ENCODE assay signal across 16 cellular contexts in genomic region chr5:92916036-92916435, GRCh38.
A peak's percentile ranks its signal among the peaks of the same experiment; 100 is the strongest.
DNase-seq lines count a peak whose midpoint lies in the region; ATAC-seq and TF ChIP-seq lines count a peak whose summit lies in the region.
"Had no signal": no experiment of that assay in that cellular context is flagged by ENCODE, and none has a peak within 500 bp of the region (broad histone marks: within the 10 kb centered on the region; RNA-seq: fewer than 3 reads in every experiment).

No MANE protein-coding gene starts in this region.

- no peaks in the 10 kb centered on the region for H3K9me3 ChIP-seq in SK-N-SH
- H3K9me3 ChIP-seq in tibial nerve = no peaks in the 10 kb centered on the region

- no peak overlapping the region for H3K9ac ChIP-seq in SK-N-SH

- no peaks in the 10 kb centered on the region for H3K9me2 ChIP-seq in SK-N-SH

- H3K36me3 ChIP-seq in SK-N-SH (replicated peaks in 1 of 2; ENCODE audit: control insufficient read depth in 1 of 2, insufficient read depth in 2 of 2, low read length in 1 of 2) = no peaks in the 10 kb centered on the region
- no peaks in the 10 kb centered on the region for H3K36me3 ChIP-seq in tibial nerve

- H3K4me2 ChIP-seq in SK-N-SH = no peak overlapping the region

- no peaks in the 10 kb centered on the region; a peak in 1 of 4 replicates for H3K4me1 ChIP-seq in SK-N-SH (ENCODE audit: control insufficient read depth in 1 of 2, insufficient read depth in 2 of 2, low read depth in 1 of 2, low read length in 1 of 2)
- H3K4me1 ChIP-seq in tibial nerve = peaks cover 0 to 14% (median 0%) of the 10 kb centered on the region in 4 donors

- TF ChIP-seq RAD21 in SK-N-SH (IDR thresholded peaks at IDR 0.05; ENCODE audit: low read length) = peak; percentile 63

- 74% methylated on average over 3 of the region's 3 CpGs for WGBS in SK-N-SH (ENCODE audit: low lambda C conversion rate)
- WGBS in tibial nerve, 2 donors = 34 to 36% methylated on average over 3 of the region's 3 CpGs

- peak; percentile 41 for TF ChIP-seq CTCF in SK-N-SH (IDR thresholded peaks at IDR 0.05)
- TF ChIP-seq CTCF in astrocyte of the spinal cord (IDR thresholded peaks at IDR 0.05; ENCODE audit: low read depth, low read length) = peak; percentile 25
- TF ChIP-seq CTCF in tibial nerve (IDR thresholded peaks at IDR 0.05) = peak in 4 of 5 experiments; percentile 14 to 20 (median 18)

- CTCF ChIA-PET in SK-N-SH (lab: Yijun Ruan, JAX) = interaction anchor here (1.0 to 1.2 kb wide), 3 partner anchors 12 to 705 kb away, joined by 3 to 5 read pairs (median 3); no protein-coding TSS in a partner anchor

- H3K27ac ChIP-seq in SK-N-SH (ENCODE audit: low read depth in 2 of 2, low read length in 1 of 2) (no peak overlapping the region), tibial nerve (no peak overlapping the region)
- H3K27ac ChIP-seq: epithelial cell of prostate had no signal

- DNase-seq in SK-N-SH (no peak), astrocyte of the spinal cord (ENCODE audit: low read depth, low spot score) (peak; percentile 38), inferior parietal cortex (ENCODE audit: extremely low spot score) (peak; percentile 24), tibial nerve (ENCODE audit: low spot score in 2 of 2) (no peak), A172 (ENCODE audit: low spot score) (no peak)
- DNase-seq: ACHN; activated CD4-positive, alpha-beta memory T cell treated with anti-CD3 and anti-CD28 coated beads, Interleukin-2, amount 10 ng/mL, durations not matched to agents 7 days and 5 days; activated naive CD4-positive, alpha-beta T cell treated with anti-CD3 and anti-CD28 coated beads for 36 hours; NCI-H1092; occipital lobe; stimulated activated CD4-positive, alpha-beta T cell treated with anti-CD3 and anti-CD28 coated beads, Interleukin-2, amount 100 ng/mL, for 24 hours; stimulated activated naive CD8-positive, alpha-beta T cell treated with anti-CD3 and anti-CD28 coated beads, Interleukin-15, Interleukin-2, amounts not matched to agents 100 U/mL and 50 U/mL, for 24 hours had no signal

- ATAC-seq in SK-N-SH treated with all-trans-retinoic acid at 6 μM for 48 hours (no peak), HG03342 (IDR thresholded peaks at IDR 0.05; ENCODE audit: unreplicated experiment) (no peak), GM21447 (IDR thresholded peaks at IDR 0.05; ENCODE audit: unreplicated experiment) (no peak)
- ATAC-seq: stimulated activated naive CD8-positive, alpha-beta T cell treated with anti-CD3 and anti-CD28 coated beads, Interleukin-15, Interleukin-2, amounts not matched to agents 100 U/mL and 50 U/mL, for 24 hours had no signal

- no peaks in the 10 kb centered on the region for H3F3A ChIP-seq in SK-N-SH (replicated peaks; ENCODE audit: insufficient read depth)

- H3K27me3 ChIP-seq in SK-N-SH (ENCODE audit: insufficient read depth) (no peaks in the 10 kb centered on the region), tibial nerve (no peaks in the 10 kb centered on the region)

- POLR2A ChIA-PET in SK-N-SH (lab: Yijun Ruan, JAX) = no interaction called here

- in situ Hi-C loops in astrocyte of the spinal cord (cut with HindIII; ENCODE audit: low sequenced_read_pairs) = no loop called here

- H4K20me1 ChIP-seq in SK-N-SH (ENCODE audit: insufficient read depth) = no peaks in the 10 kb centered on the region

- no peak overlapping the region for H2AFZ ChIP-seq in SK-N-SH (ENCODE audit: low read depth)

- H3K79me2 ChIP-seq in SK-N-SH (ENCODE audit: insufficient read depth) = no peaks in the 10 kb centered on the region

- H3K4me3 ChIP-seq in SK-N-SH (ENCODE audit: low read depth in 2 of 2, low read length in 1 of 2) = no peak overlapping the region
- H3K4me3 ChIP-seq in astrocyte of the spinal cord (ENCODE audit: low read depth, low read length) = no peak overlapping the region
- no peak overlapping the region for H3K4me3 ChIP-seq in tibial nerve

- TF ChIP-seq EP300 in SK-N-SH (IDR thresholded peaks at IDR 0.05; ENCODE audit: borderline replicate concordance in 1 of 2, low read depth in 1 of 2, low read length in 1 of 2) = no peak
- no peak for TF ChIP-seq EP300 in tibial nerve (IDR thresholded peaks at IDR 0.05)

- no peak for TF ChIP-seq POLR2A in tibial nerve (IDR thresholded peaks at IDR 0.05)

TF ChIP-seq in SK-N-SH, 30 proteins besides CTCF, POLR2A, EP300 and RAD21:
- TF ChIP-seq SMC3 (IDR thresholded peaks at IDR 0.05; ENCODE audit: low read depth, low read length) = peak; percentile 36; the same call in 1 of the 2 replicates
- no peak for TF ChIP-seq CHD2 (IDR thresholded peaks at IDR 0.05; ENCODE audit: low read length, partially characterized antibody)
- TF ChIP-seq USF1 (IDR thresholded peaks at IDR 0.05; ENCODE audit: borderline replicate concordance, low read depth) = no peak
- TF ChIP-seq JUND (IDR thresholded peaks at IDR 0.05) = no peak
TF ChIP-seq in SK-N-SH: peak in this region for 1.

TF ChIP-seq in SK-N-SH treated with all-trans-retinoic acid at 6 μM for 48 hours, 23 proteins besides CTCF, POLR2A, EP300 and RAD21:
- TF ChIP-seq PATZ1 (CRISPR knock-in tag; IDR thresholded peaks at IDR 0.05; ENCODE audit: borderline replicate concordance) (no peak), TCF4 (CRISPR knock-in tag; IDR thresholded peaks at IDR 0.05; ENCODE audit: borderline replicate concordance) (no peak)
TF ChIP-seq in SK-N-SH treated with all-trans-retinoic acid at 6 μM for 48 hours: peak in this region for 0.

Comparison
In these comparisons a context has a peak if more than half of its experiments do, and no peak if none do; other contexts are left out.
1. DNase-seq: peak in astrocyte of the spinal cord (single experiment) and inferior parietal cortex (single experiment); none in SK-N-SH (single experiment), tibial nerve (0 of 2) and A172 (single experiment).
2. Peak in every context shown above with its lines, with median percentiles within 50 percentile points of each other: CTCF ChIP-seq.